In genomic region chr6:43445576-43445975, GRCh38 we compare ENCODE assay signal across 20 cellular contexts.
"Had no signal": no experiment of that assay in that cellular context is flagged by ENCODE, and none has a peak within 500 bp of the region (broad histone marks: within the 10 kb centered on the region; RNA-seq: fewer than 3 reads in every experiment).

No MANE protein-coding gene starts in this region.

- H3K36me3 Mint-ChIP-seq: natural killer cell treated with Interleukin-12 subunit alpha and Interleukin-12 subunit beta and Interleukin-15 and Interleukin-18, amount 100 ng/mL, for 72 hours; type B pancreatic cell had no signal

- H3K9me3 ChIP-seq: esophagus squamous epithelium, spleen, stomach, thyroid gland had no signal

- H3K27me3 ChIP-seq: esophagus squamous epithelium, spleen, stomach, thyroid gland had no signal

- DNase-seq: effector memory CD8-positive, alpha-beta T cell; esophagus squamous epithelium; foreskin fibroblast; kidney; left cardiac atrium; left ventricle myocardium superior; mesenchymal stem cell; midbrain; spleen; stimulated activated CD4-positive, alpha-beta T cell treated with anti-CD3 and anti-CD28 coated beads, Interleukin-15, amount 100 ng/mL, for 24 hours; stimulated activated CD4-positive, alpha-beta T cell treated with anti-CD3 and anti-CD28 coated beads, Interleukin-1b, Interleukin-23, amount 100 ng/mL, for 48 hours; stimulated activated CD4-positive, alpha-beta T cell treated with anti-CD3 and anti-CD28 coated beads, Interleukin-4, amount 100 ng/mL, for 24 hours; stimulated activated naive CD4-positive, alpha-beta T cell; stomach; substantia nigra; thyroid gland had no signal

- H3K4me3 ChIP-seq: esophagus squamous epithelium, lung, spleen, stomach, thyroid gland had no signal

- H3K27ac ChIP-seq: esophagus squamous epithelium, spleen, stomach, thyroid gland had no signal

- H3K27me3 Mint-ChIP-seq: effector memory CD8-positive, alpha-beta T cell; natural killer cell treated with Interleukin-12 subunit alpha and Interleukin-12 subunit beta and Interleukin-15 and Interleukin-18, amount 100 ng/mL, for 72 hours; type B pancreatic cell had no signal

- ATAC-seq: effector memory CD8-positive, alpha-beta T cell; left cardiac atrium; left ventricle myocardium superior; natural killer cell treated with Interleukin-12 subunit alpha and Interleukin-12 subunit beta and Interleukin-15 and Interleukin-18, amount 100 ng/mL, for 72 hours; sciatic nerve had no signal

- H3K27ac Mint-ChIP-seq: effector memory CD8-positive, alpha-beta T cell; natural killer cell treated with Interleukin-12 subunit alpha and Interleukin-12 subunit beta and Interleukin-15 and Interleukin-18, amount 100 ng/mL, for 72 hours; type B pancreatic cell had no signal

- H3K4me3 Mint-ChIP-seq: effector memory CD8-positive, alpha-beta T cell; natural killer cell treated with Interleukin-12 subunit alpha and Interleukin-12 subunit beta and Interleukin-15 and Interleukin-18, amount 100 ng/mL, for 72 hours; type B pancreatic cell had no signal

- H3K4me1 ChIP-seq: esophagus squamous epithelium, stomach, thyroid gland had no signal

- H3K9me3 Mint-ChIP-seq: effector memory CD8-positive, alpha-beta T cell; natural killer cell treated with Interleukin-12 subunit alpha and Interleukin-12 subunit beta and Interleukin-15 and Interleukin-18, amount 100 ng/mL, for 72 hours; type B pancreatic cell had no signal
